1 cellular context compared by ENCODE assay signal in the genomic region with DNA sequence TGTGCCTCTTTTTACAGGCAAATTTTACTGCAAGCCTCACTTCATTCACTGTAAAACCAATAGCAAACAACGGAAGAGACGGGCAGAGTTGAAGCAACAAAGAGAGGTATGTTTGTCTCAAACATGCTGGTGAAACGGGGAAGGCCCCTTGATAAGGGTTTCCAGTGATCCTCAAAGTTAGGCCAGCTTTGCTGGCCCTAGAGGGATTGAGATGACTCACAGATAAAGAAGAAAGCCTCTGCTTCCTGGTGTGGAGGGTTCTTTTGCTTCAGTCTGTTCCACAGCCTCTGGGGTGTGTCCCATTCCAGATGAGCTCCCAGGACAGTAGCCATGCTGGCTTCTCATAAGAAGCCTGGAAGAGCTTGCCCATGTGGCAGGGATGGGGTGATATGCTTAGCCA.
TF ChIP-seq lines count a peak whose summit lies in the region.

No MANE protein-coding gene starts in this region.

TF ChIP-seq in IMR-90, 13 proteins besides CTCF, POLR2A, EP300 and RAD21:
- no peak for TF ChIP-seq SMC3 (IDR thresholded peaks at IDR 0.05; ENCODE audit: low read depth, low read length)
- no peak for TF ChIP-seq MAZ (IDR thresholded peaks at IDR 0.05; ENCODE audit: borderline replicate concordance, low read depth, low read length)
- TF ChIP-seq BHLHE40 (IDR thresholded peaks at IDR 0.05; ENCODE audit: low read depth, low read length), result no peak
- TF ChIP-seq CHD1 (IDR thresholded peaks at IDR 0.05; ENCODE audit: low read depth, low read length), result no peak
